ENCODE assay signal across 20 cellular contexts in the genomic region with DNA sequence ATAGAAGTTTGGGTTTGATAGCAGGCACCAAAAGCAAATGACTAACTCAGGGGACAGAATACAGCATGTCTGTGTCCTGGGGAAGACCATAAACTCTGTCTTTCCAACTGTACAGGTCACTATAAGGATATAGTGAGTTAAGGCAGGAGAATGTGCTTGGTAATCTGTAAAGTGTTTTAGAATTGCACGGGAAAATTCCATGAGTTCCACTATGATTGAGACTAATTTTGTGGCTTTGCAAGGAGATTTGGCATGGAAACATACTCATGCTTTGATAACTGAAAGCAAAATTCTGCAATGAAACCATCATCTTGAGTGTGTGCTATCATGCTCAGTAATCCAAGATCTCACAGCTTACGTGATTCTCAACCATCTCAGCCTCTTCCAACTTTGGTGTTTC.
DNase-seq lines count a peak whose midpoint lies in the region; ATAC-seq, FAIRE-seq and TF ChIP-seq lines count a peak whose summit lies in the region.
"Had no signal": no experiment of that assay in that cellular context is flagged by ENCODE, and none has a peak within 500 bp of the region (broad histone marks: within the 10 kb centered on the region; RNA-seq: fewer than 3 reads in every experiment).

No MANE protein-coding gene starts in this region.

- no peaks in the 10 kb centered on the region for H3K27me3 Mint-ChIP-seq in astrocyte (ENCODE audit: low read depth, unreplicated experiment)

- H3K4me1 ChIP-seq in A549 (peaks cover 12% of the 10 kb centered on the region; the same call in 2 of the 3 replicates), astrocyte (ENCODE audit: insufficient read depth, low read length) (peaks cover 13% of the 10 kb centered on the region), heart right ventricle (no peaks in the 10 kb centered on the region), small intestine (ENCODE audit: control insufficient read depth in 2 of 2, insufficient read depth in 1 of 2, low read depth in 1 of 2, low read length in 1 of 2) (no peaks in the 10 kb centered on the region)

- H2AFZ ChIP-seq in astrocyte (ENCODE audit: low read depth, low read length), result no peak overlapping the region

- peak overlapping the region; percentile 91 for H3K27ac Mint-ChIP-seq in astrocyte (ENCODE audit: unreplicated experiment)
- H3K27ac Mint-ChIP-seq: naive thymus-derived CD8-positive, alpha-beta T cell; type B pancreatic cell had no signal

- no peak overlapping the region for H3K4me2 ChIP-seq in A549
- peak overlapping the region; percentile 64 for H3K4me2 ChIP-seq in astrocyte (ENCODE audit: low read length)

- WGBS in A549 (ENCODE audit: missing lambda C conversion rate), result 77% methylated on average over 2 of the region's 2 CpGs
- WGBS in heart right ventricle, 2 donors, result 80 to 88% methylated on average over 2 of the region's 2 CpGs
- 70 to 84% (median 81%) methylated on average over 2 of the region's 2 CpGs for WGBS in small intestine, 3 donors

- POLR2A ChIA-PET in A549 (lab: Yijun Ruan, JAX), result no interaction called here

- no peak for TF ChIP-seq POLR2A in A549 (IDR thresholded peaks at IDR 0.05; ENCODE audit: low read length)

- H3K27me3 ChIP-seq in astrocyte (ENCODE audit: insufficient read depth, low read length), result no peaks in the 10 kb centered on the region
- H3K27me3 ChIP-seq in heart right ventricle, result no peaks in the 10 kb centered on the region
- H3K27me3 ChIP-seq in small intestine (ENCODE audit: control insufficient read depth in 2 of 2, insufficient read depth in 2 of 2, low read length in 2 of 2), result no peaks in the 10 kb centered on the region
- H3K27me3 ChIP-seq: cardiac muscle cell had no signal

- no peak for TF ChIP-seq EP300 in A549 (IDR thresholded peaks at IDR 0.05)

- no peak for DNase-seq in A549 (ENCODE audit: low read depth in 1 of 2, low spot score in 1 of 2)
- peak; percentile 75 for DNase-seq in HCEC 1CT
- DNase-seq in astrocyte (ENCODE audit: low read depth), result peak; percentile 99
- peak; percentile 86 for DNase-seq in iris pigment epithelial cell (ENCODE audit: low read depth)
- DNase-seq in germinal center (ENCODE audit: low spot score), result no peak
- no peak for DNase-seq in heart right ventricle
- DNase-seq in small intestine, result no peak
- DNase-seq: activated CD4-positive, CD25-positive, alpha-beta regulatory T cell treated with anti-CD3 and anti-CD28 coated beads, Interleukin-2, amount 50 U/mL, for 72 hours; DMS 273 treated with DMSO at 0.1 percent for 48 hours; left colon; naive thymus-derived CD8-positive, alpha-beta T cell; NCI-H1694; NCI-H524; PC-3; retina had no signal

- peak in 1 of 2 experiments; percentile 35; a peak in 2 of 6 replicates for ATAC-seq in A549
- no peak for ATAC-seq in GM21447 (IDR thresholded peaks at IDR 0.05; ENCODE audit: unreplicated experiment)
- no peak for ATAC-seq in heart right ventricle
- ATAC-seq: left colon; naive thymus-derived CD8-positive, alpha-beta T cell; PC-3 had no signal

- intact Hi-C loops in heart right ventricle (cut with DNase I), result loop anchor here in 2 of 10 donors (10.0 kb wide), 1 partner anchor 169 kb away; no protein-coding TSS in a partner anchor

- peak overlapping the region; percentile 41 for H3K4me3 Mint-ChIP-seq in astrocyte (ENCODE audit: unreplicated experiment)
- H3K4me3 Mint-ChIP-seq: naive thymus-derived CD8-positive, alpha-beta T cell; type B pancreatic cell had no signal

- H3K27ac ChIP-seq in A549, result peak overlapping the region; percentile 32 to 68; a peak in 4 of 6 replicates
- peak overlapping the region; percentile 91 for H3K27ac ChIP-seq in astrocyte (ENCODE audit: low read depth, low read length)
- no peak overlapping the region for H3K27ac ChIP-seq in heart right ventricle
- H3K27ac ChIP-seq in small intestine (ENCODE audit: low read depth in 1 of 2, low read length in 1 of 2), result no peak overlapping the region
- H3K27ac ChIP-seq: cardiac muscle cell, HL-60 had no signal

- H3K4me3 ChIP-seq in A549 (no peak overlapping the region), astrocyte (ENCODE audit: insufficient read depth, low read depth, low read length) (no peak overlapping the region), heart right ventricle (no peak overlapping the region), small intestine (ENCODE audit: low read depth in 1 of 2, low read length in 2 of 2) (no peak overlapping the region)
- H3K4me3 ChIP-seq: cardiac muscle cell had no signal

- H3K79me2 ChIP-seq in astrocyte (ENCODE audit: insufficient read depth, low read length), result no peaks in the 10 kb centered on the region

- peaks cover 3% of the 10 kb centered on the region for H3K9me3 Mint-ChIP-seq in astrocyte (ENCODE audit: unreplicated experiment)
- H3K9me3 Mint-ChIP-seq: naive thymus-derived CD8-positive, alpha-beta T cell had no signal

- H3K36me3 ChIP-seq in astrocyte (ENCODE audit: insufficient read depth, low read length) (no peaks in the 10 kb centered on the region), heart right ventricle (peaks cover 0 to 9% (median 0%) of the 10 kb centered on the region in 9 donors), small intestine (ENCODE audit: control insufficient read depth in 2 of 2, insufficient read depth in 2 of 2, low read length in 2 of 2) (no peaks in the 10 kb centered on the region)
- H3K36me3 ChIP-seq: cardiac muscle cell had no signal

- TF ChIP-seq CTCF in A549 (IDR thresholded peaks at IDR 0.05), result no peak
- TF ChIP-seq CTCF in astrocyte (IDR thresholded peaks at IDR 0.05; ENCODE audit: insufficient read depth, low read depth, low read length), result no peak
- no peak for TF ChIP-seq CTCF in heart right ventricle (IDR thresholded peaks at IDR 0.05)

- H3K9me3 ChIP-seq in A549 (peaks cover 5% of the 10 kb centered on the region; the same call in 1 of the 3 replicates), astrocyte (ENCODE audit: insufficient read depth, low read depth, low read length) (no peaks in the 10 kb centered on the region), heart right ventricle (no peaks in the 10 kb centered on the region), small intestine (ENCODE audit: control insufficient read depth, low read depth) (no peaks in the 10 kb centered on the region)

- peak overlapping the region; percentile 71 for H3K9ac ChIP-seq in astrocyte (ENCODE audit: low read length)

- CTCF ChIA-PET in A549 (lab: Yijun Ruan, JAX), result interaction anchor here (1.3 to 1.5 kb wide), 3 partner anchors 9 to 23 kb away, joined by 3 to 6 read pairs (median 6); no protein-coding TSS in a partner anchor

- no peak for TF ChIP-seq RAD21 in A549 (conservative IDR thresholded peaks at IDR 0.05 in 1 of 2, IDR thresholded peaks at IDR 0.05 in 1 of 2)

- H4K20me1 ChIP-seq in astrocyte (ENCODE audit: insufficient read depth, low read length), result no peaks in the 10 kb centered on the region

- H3K4me1 Mint-ChIP-seq in astrocyte (ENCODE audit: low read depth, unreplicated experiment), result peaks cover 26% of the 10 kb centered on the region
- H3K4me1 Mint-ChIP-seq: naive thymus-derived CD8-positive, alpha-beta T cell had no signal

- FAIRE-seq in A549 (lab: Jason Lieb, UNC) (no peak), astrocyte (lab: Jason Lieb, UNC) (peak; percentile 99), small intestine (lab: Jason Lieb, UNC) (no peak)
- FAIRE-seq: A204.1 had no signal

- H3K36me3 Mint-ChIP-seq in astrocyte (ENCODE audit: low read depth, unreplicated experiment), result no peaks in the 10 kb centered on the region
- H3K36me3 Mint-ChIP-seq: naive thymus-derived CD8-positive, alpha-beta T cell; type B pancreatic cell had no signal

TF ChIP-seq in A549, 52 proteins besides CTCF, POLR2A, EP300 and RAD21:
- TF ChIP-seq HES2 (IDR thresholded peaks at IDR 0.05), result no peak
- TF ChIP-seq, protein P1, sequence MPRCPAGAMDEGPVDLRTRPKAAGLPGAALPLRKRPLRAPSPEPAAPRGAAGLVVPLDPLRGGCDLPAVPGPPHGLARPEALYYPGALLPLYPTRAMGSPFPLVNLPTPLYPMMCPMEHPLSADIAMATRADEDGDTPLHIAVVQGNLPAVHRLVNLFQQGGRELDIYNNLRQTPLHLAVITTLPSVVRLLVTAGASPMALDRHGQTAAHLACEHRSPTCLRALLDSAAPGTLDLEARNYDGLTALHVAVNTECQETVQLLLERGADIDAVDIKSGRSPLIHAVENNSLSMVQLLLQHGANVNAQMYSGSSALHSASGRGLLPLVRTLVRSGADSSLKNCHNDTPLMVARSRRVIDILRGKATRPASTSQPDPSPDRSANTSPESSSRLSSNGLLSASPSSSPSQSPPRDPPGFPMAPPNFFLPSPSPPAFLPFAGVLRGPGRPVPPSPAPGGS (IDR thresholded peaks at IDR 0.05), result no peak

Comparison
In these comparisons a context has a peak if more than half of its experiments do, and no peak if none do; other contexts are left out.
1. DNase-seq: peak in HCEC 1CT (single experiment), astrocyte (single experiment) and iris pigment epithelial cell (single experiment); none in A549 (0 of 2), germinal center (single experiment), heart right ventricle (0 of 2) and small intestine (single experiment).
2. H3K27ac ChIP-seq: peak in A549 (2 of 2) and astrocyte (single experiment); none in heart right ventricle (0 of 10) and small intestine (0 of 2).